ENCODE assay signal across 8 cellular contexts in the genomic region with DNA sequence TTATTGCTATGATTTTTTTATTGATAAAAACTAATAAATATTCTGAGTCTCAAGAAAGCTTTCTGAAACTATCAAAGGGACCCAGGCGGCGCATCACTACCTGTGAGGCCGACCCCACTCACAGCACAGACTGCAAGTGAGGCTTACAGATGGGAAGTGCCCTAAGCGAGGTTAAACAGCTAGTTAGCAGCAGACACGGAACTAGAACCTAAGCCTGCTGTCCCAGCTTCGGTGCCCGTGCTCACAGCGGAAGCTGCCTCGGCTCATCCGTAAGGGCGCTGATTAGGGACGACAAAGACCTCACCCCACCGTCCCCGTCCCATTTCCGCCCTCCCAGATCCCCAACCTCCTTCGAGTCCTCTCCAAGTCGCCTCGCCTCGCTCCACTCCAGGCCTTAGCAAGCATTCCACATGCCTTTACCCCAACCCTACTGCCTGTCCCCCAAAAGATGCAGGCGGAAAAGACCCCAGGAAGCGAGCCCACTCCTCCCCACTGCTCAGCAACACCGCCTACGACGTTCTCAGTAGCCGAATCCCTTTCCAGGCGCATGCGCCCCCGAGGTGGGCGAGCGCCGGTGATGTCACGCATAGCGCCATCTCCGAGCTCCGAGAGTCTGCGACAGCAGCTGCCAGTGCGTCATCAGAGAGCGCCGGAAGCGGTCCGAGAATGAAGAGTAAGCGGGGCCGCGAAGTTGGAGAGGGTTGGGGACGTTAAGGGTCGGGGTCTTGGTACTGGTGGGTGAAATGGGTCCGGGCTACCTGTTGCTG. TPM values are rescaled to one million over a fixed set of nuclear protein-coding genes. Genes with fewer than 3 reads are reported as not detected.
A peak's percentile ranks its signal among the peaks of the same experiment; 100 is the strongest.
DNase-seq lines count a peak whose midpoint lies in the region; ATAC-seq and TF ChIP-seq lines count a peak whose summit lies in the region.

A gene with protein sequence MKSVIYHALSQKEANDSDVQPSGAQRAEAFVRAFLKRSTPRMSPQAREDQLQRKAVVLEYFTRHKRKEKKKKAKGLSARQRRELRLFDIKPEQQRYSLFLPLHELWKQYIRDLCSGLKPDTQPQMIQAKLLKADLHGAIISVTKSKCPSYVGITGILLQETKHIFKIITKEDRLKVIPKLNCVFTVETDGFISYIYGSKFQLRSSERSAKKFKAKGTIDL (plus strand): TSS at position 631 of the 767 bp plus-strand sequence. CDS start 36 bp downstream, at position 667.

- no peaks in the 10 kb centered on the region for H3K9me1 ChIP-seq in IMR-90 (ENCODE audit: insufficient read depth, low read length)

- H3K27me3 ChIP-seq in IMR-90 (ENCODE audit: control insufficient read depth, insufficient read depth, low read length) (peaks cover 4% of the 10 kb centered on the region; the same call in 1 of the 2 replicates), PC-3 (ENCODE audit: low read length) (no peaks in the 10 kb centered on the region), mucosa of rectum (ENCODE audit: control insufficient read depth in 2 of 2, insufficient read depth in 2 of 2, low read length in 2 of 2) (no peaks in the 10 kb centered on the region)

- no peaks in the 10 kb centered on the region for H3K9me2 ChIP-seq in PC-3 (replicated peaks; ENCODE audit: low read length)

- peak within 1 kb of the TSS; percentile 93 for H2AK5ac ChIP-seq in IMR-90 (ENCODE audit: low read depth, low read length)

- H3K23ac ChIP-seq in IMR-90 (ENCODE audit: low read depth, low read length), result peak within 1 kb of the TSS; percentile 98

- H3K4me3 ChIP-seq in IMR-90 (ENCODE audit: insufficient read depth, low read depth, low read length) (peak within 1 kb of the TSS; percentile 79), PC-3 (ENCODE audit: low read length) (peak within 1 kb of the TSS; percentile 91), epithelial cell of proximal tubule (ENCODE audit: low read depth, low read length) (peak within 1 kb of the TSS; percentile 94), mucosa of rectum (ENCODE audit: low read length in 2 of 2) (peak within 1 kb of the TSS; percentile 97 to 100)

- H2BK15ac ChIP-seq in IMR-90 (ENCODE audit: low read depth, low read length), result no peak within 1 kb of the TSS

- peak within 1 kb of the TSS; percentile 87 for H2BK5ac ChIP-seq in IMR-90 (ENCODE audit: low read depth, low read length, poor library complexity, severe bottlenecking)

- in situ Hi-C loops in IMR-90 (cut with MboI; ENCODE audit: low sequenced_read_pairs), result no loop called here

- POLR2A ChIA-PET in IMR-90 (lab: Charles Lee; ENCODE audit: unreplicated experiment), result interaction anchor here (1.2 kb wide), 1 partner anchor 111 kb away, joined by 3 read pairs; no protein-coding TSS in a partner anchor
- POLR2A ChIA-PET in PC-3 (lab: Charles Lee; ENCODE audit: unreplicated experiment), result interaction anchor here (0.6 kb wide), 3 partner anchors 78 to 109 kb away, joined by 3 to 4 read pairs (median 3); a partner anchor contains a TSS

- peak within 1 kb of the TSS; percentile 85 for H3K18ac ChIP-seq in IMR-90 (ENCODE audit: low read depth, low read length)

- H3K9ac ChIP-seq in IMR-90 (ENCODE audit: low read depth, low read length) (peak within 1 kb of the TSS; percentile 97), PC-3 (ENCODE audit: low read length) (peak within 1 kb of the TSS; percentile 81), mucosa of rectum (ENCODE audit: low read depth in 1 of 2, low read length in 2 of 2) (peak within 1 kb of the TSS; percentile 98 to 100)

- peak; percentile 74 for ATAC-seq in GM21528 (IDR thresholded peaks at IDR 0.05; ENCODE audit: low FRiP score, unreplicated experiment)
- peak; percentile 92 for ATAC-seq in IMR-90 (ENCODE audit: low read depth)
- ATAC-seq in PC-3, result peak; percentile 85

- H3K9me3 ChIP-seq in IMR-90 (ENCODE audit: control insufficient read depth, insufficient read depth, low read length), result no peaks in the 10 kb centered on the region
- H3K9me3 ChIP-seq in PC-3 (ENCODE audit: low read length), result no peaks in the 10 kb centered on the region
- no peaks in the 10 kb centered on the region for H3K9me3 ChIP-seq in mucosa of rectum (ENCODE audit: control insufficient read depth in 2 of 2, low read length in 2 of 2)

- H3K4ac ChIP-seq in IMR-90 (ENCODE audit: low read depth, low read length), result peak within 1 kb of the TSS; percentile 99

- peak within 1 kb of the TSS; percentile 93 for H3K27ac ChIP-seq in IMR-90 (ENCODE audit: insufficient read depth, low read length)
- no peak within 1 kb of the TSS for H3K27ac ChIP-seq in PC-3 (ENCODE audit: low read length)
- H3K27ac ChIP-seq in mucosa of rectum (ENCODE audit: low read depth in 2 of 2, low read length in 2 of 2), result peak within 1 kb of the TSS; percentile 93 to 98

- H4K8ac ChIP-seq in IMR-90 (ENCODE audit: low read depth in 2 of 2, low read length in 2 of 2), result peak within 1 kb of the TSS; percentile 98 to 99

- H4K5ac ChIP-seq in IMR-90 (ENCODE audit: low read depth, low read length), result peak within 1 kb of the TSS; percentile 90

- peak within 1 kb of the TSS; percentile 93 for H3K56ac ChIP-seq in IMR-90 (ENCODE audit: extremely low read depth, insufficient read depth, low read length)

- H2AFZ ChIP-seq in IMR-90 (replicated peaks; ENCODE audit: low read length, poor library complexity) (peak within 1 kb of the TSS; percentile 99), PC-3 (ENCODE audit: low read length) (peak within 1 kb of the TSS; percentile 79)

- TF ChIP-seq RAD21 in IMR-90 (IDR thresholded peaks at IDR 0.05; ENCODE audit: low read length), result no peak

- H3K4me1 ChIP-seq in IMR-90 (ENCODE audit: control insufficient read depth, insufficient read depth, low read length), result peaks cover 2% of the 10 kb centered on the region; the same call in 1 of the 2 replicates
- H3K4me1 ChIP-seq in PC-3 (ENCODE audit: insufficient read depth, low read length), result peaks cover 3% of the 10 kb centered on the region; the same call in 1 of the 2 replicates
- peaks cover 6 to 10% of the 10 kb centered on the region in 2 donors for H3K4me1 ChIP-seq in mucosa of rectum (ENCODE audit: control insufficient read depth in 2 of 2, insufficient read depth in 2 of 2, low read length in 2 of 2)

- H4K20me1 ChIP-seq in IMR-90 (ENCODE audit: insufficient read depth, low read length), result no peaks in the 10 kb centered on the region
- H4K20me1 ChIP-seq in PC-3 (ENCODE audit: low read length), result no peaks in the 10 kb centered on the region

- H3K14ac ChIP-seq in IMR-90 (replicated peaks; ENCODE audit: low read depth, low read length), result peak within 1 kb of the TSS; percentile 99

- CTCF ChIA-PET in IMR-90 (lab: Yijun Ruan, JAX), result interaction anchor here (1.1 to 1.4 kb wide), 3 partner anchors 61 to 111 kb away, joined by 3 to 8 read pairs (median 3); no protein-coding TSS in a partner anchor
- CTCF ChIA-PET in PC-3 (lab: Charles Lee), result interaction anchor here (1.0 kb wide), 1 partner anchor 60 kb away, joined by 4 read pairs; a partner anchor contains a TSS

- peaks cover 21 to 22% of the 10 kb centered on the region in 2 experiments for H3K79me1 ChIP-seq in IMR-90 (ENCODE audit: low read depth in 1 of 2, low read length in 2 of 2)

- peak within 1 kb of the TSS; percentile 91 for H2AK9ac ChIP-seq in IMR-90 (replicated peaks; ENCODE audit: low read depth, low read length, poor library complexity)

- H3K79me2 ChIP-seq in PC-3 (ENCODE audit: low read length), result peaks cover 12% of the 10 kb centered on the region

- 0% methylated on average over 11 of the region's 47 CpGs; no CpG with 5 or more reads in 1 of the 2 experiments for WGBS in IMR-90 (ENCODE audit: extremely low coverage in 2 of 2, insufficient read length in 1 of 2), 2 experiments

- no peaks in the 10 kb centered on the region for H3F3A ChIP-seq in PC-3 (ENCODE audit: low read length, unreplicated experiment)

- peak; percentile 99 for DNase-seq in DMS 273 (lab: John Stamatoyannopoulos, UW; ENCODE audit: unreplicated experiment)
- DNase-seq in IMR-90, result peak; percentile 94
- DNase-seq in PC-3, result peak; percentile 96
- peak; percentile 96 for DNase-seq in activated T-cell treated with anti-CD3 and anti-CD28 coated beads for 48 hours (ENCODE audit: low read depth)
- peak; percentile 66 for DNase-seq in epithelial cell of proximal tubule (ENCODE audit: low read depth)
- DNase-seq in stimulated activated CD8-positive, alpha-beta memory T cell treated with anti-CD3 and anti-CD28 coated beads, Interleukin-4, amount 100 ng/mL, for 48 hours, result peak; percentile 100

- intact Hi-C loops in IMR-90 (cut with micrococcal nuclease) (loop anchor here (1.0 to 5.0 kb wide), 2 partner anchors 110 to 394 kb away; a partner anchor contains a TSS), PC-3 (cut with micrococcal nuclease) (no loop called here)

- BruUV-seq in IMR-90 (replicated peaks; lab: Mats Ljungman, UMichigan), result no TSS peak
- TSS peak; percentile 91 for BruUV-seq in PC-3 (replicated peaks; lab: Mats Ljungman, UMichigan)

- no peak within 1 kb of the TSS for H2BK20ac ChIP-seq in IMR-90 (ENCODE audit: low read depth, low read length)

- TF ChIP-seq CTCF in IMR-90 (conservative IDR thresholded peaks at IDR 0.05; ENCODE audit: low read depth, low read length), result no peak
- no peak for TF ChIP-seq CTCF in PC-3 (conservative IDR thresholded peaks at IDR 0.05; ENCODE audit: low read depth, low read length)
- TF ChIP-seq CTCF in epithelial cell of proximal tubule (conservative IDR thresholded peaks at IDR 0.05; ENCODE audit: low read depth, low read length), result no peak

- H3K36me3 ChIP-seq in IMR-90 (ENCODE audit: control insufficient read depth, insufficient read depth, low read length), result peaks cover 7% of the 10 kb centered on the region
- H3K36me3 ChIP-seq in PC-3 (ENCODE audit: low read depth, low read length), result no peaks in the 10 kb centered on the region
- peaks cover 9 to 13% of the 10 kb centered on the region in 2 donors for H3K36me3 ChIP-seq in mucosa of rectum (ENCODE audit: control insufficient read depth in 2 of 2, insufficient read depth in 2 of 2, low read length in 2 of 2)

- H2BK120ac ChIP-seq in IMR-90 (ENCODE audit: low read depth, low read length), result peak within 1 kb of the TSS; percentile 84

- H3K4me2 ChIP-seq in IMR-90 (ENCODE audit: low read depth, low read length) (peak within 1 kb of the TSS; percentile 96), PC-3 (ENCODE audit: low read length) (peak within 1 kb of the TSS; percentile 82)

- peak; percentile 96 for TF ChIP-seq POLR2A in IMR-90 (IDR thresholded peaks at IDR 0.05; ENCODE audit: low read depth, low read length)

- dilution Hi-C loops in IMR-90 (cut with HindIII; ENCODE audit: low sequenced_read_pairs, unreplicated experiment), result no loop called here

- H4K91ac ChIP-seq in IMR-90 (ENCODE audit: insufficient read depth, low read depth, low read length), result peak within 1 kb of the TSS; percentile 95

TF ChIP-seq in IMR-90, 13 proteins besides CTCF, POLR2A, EP300 and RAD21 (continues in another document):
- no peak; the same call in 1 of the 2 replicates for TF ChIP-seq NFE2L2 (IDR thresholded peaks at IDR 0.05; ENCODE audit: low read depth, low read length)
- TF ChIP-seq RCOR1 (IDR thresholded peaks at IDR 0.05; ENCODE audit: insufficient replicate concordance, low read length), result no peak
- TF ChIP-seq CEBPB (IDR thresholded peaks at IDR 0.05; ENCODE audit: low read depth, low read length), result peak; percentile 16; the same call in 1 of the 2 replicates

RNA-seq across cellular contexts. Expression of the gene that starts here (rescaled TPM):
- total RNA-seq in IMR-90 (2012; rRNA removed) (65.1 and 85.5 TPM in 2 replicates), PC-3 (2014; rRNA removed) (99.7 and 115 TPM in 2 replicates), epithelial cell of proximal tubule (53.5 and 76.3 TPM in 2 replicates)
- 81.2 and 87.2 TPM in 2 replicates for polyA plus RNA-seq in IMR-90 (2012; rRNA removed)
- 17.6 and 33.7 TPM in 2 replicates for polyA plus RNA-seq in IMR-90 (2012; cell fraction: cytosol; rRNA removed)
- 20.6 and 93.1 TPM in 2 replicates for polyA plus RNA-seq in IMR-90 (2012; cell fraction: nucleus; rRNA removed; ENCODE audit: low replicate concordance)
